ENCODE assay signal across 9 cellular contexts in the genomic region with DNA sequence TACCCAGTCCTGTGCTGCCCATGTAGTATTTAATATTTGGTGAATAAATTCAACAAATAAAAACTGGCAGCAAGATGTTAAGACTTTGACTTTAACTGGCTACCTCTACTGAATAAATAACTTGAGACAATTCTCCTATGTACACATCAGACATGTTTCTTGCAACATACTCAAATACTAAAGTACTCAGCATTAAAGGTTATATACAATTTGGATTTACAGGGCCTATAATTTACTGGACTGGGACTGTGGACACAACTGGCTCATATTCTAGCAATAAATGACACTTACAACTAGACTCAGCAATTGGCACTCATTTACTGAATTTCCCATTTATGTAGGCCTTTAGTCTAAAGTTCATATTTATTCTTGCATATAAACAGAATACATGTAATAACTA.
DNase-seq lines count a peak whose midpoint lies in the region; TF ChIP-seq lines count a peak whose summit lies in the region.
"Had no signal": no experiment of that assay in that cellular context is flagged by ENCODE, and none has a peak within 500 bp of the region (broad histone marks: within the 10 kb centered on the region; RNA-seq: fewer than 3 reads in every experiment).

No MANE protein-coding gene starts in this region.

- peaks cover 50% of the 10 kb centered on the region for H3K36me3 Mint-ChIP-seq in dendritic cell treated with granulocyte-macrophage colony-stimulating factor and Interleukin-4, amounts not matched to agents 40 ng/mL and 50 ng/mL, for 4 days (ENCODE audit: low read depth)
- H3K36me3 Mint-ChIP-seq in nephron progenitor cell (ENCODE audit: low read depth): peaks cover 34% of the 10 kb centered on the region

- DNase-seq in MM.1S (no peak), nephron progenitor cell (no peak), T-helper 9 cell (no peak), NCI-H1436 (lab: John Stamatoyannopoulos, UW) (no peak), NCI-H128 (lab: John Stamatoyannopoulos, UW; ENCODE audit: unreplicated experiment) (no peak), SHP77 treated with DMSO at 0.1 percent for 48 hours (lab: John Stamatoyannopoulos, UW) (no peak)
- DNase-seq: NCI-H1694 treated with DMSO at 0.1 percent for 48 hours had no signal

- H4K20me1 ChIP-seq in DOHH2 (ENCODE audit: control insufficient read depth, insufficient read depth, low read depth, low read length) (peaks cover 15% of the 10 kb centered on the region; the same call in 1 of the 2 replicates), MM.1S (ENCODE audit: insufficient read depth, low read length) (peaks cover 23% of the 10 kb centered on the region; the same call in 1 of the 2 replicates)

- H3K4me1 ChIP-seq in DOHH2 (ENCODE audit: control insufficient read depth, low read length): peaks cover 27% of the 10 kb centered on the region
- peaks cover 8% of the 10 kb centered on the region for H3K4me1 ChIP-seq in MM.1S (ENCODE audit: low read length)

- H3K9ac ChIP-seq in MM.1S (ENCODE audit: low read length): peak overlapping the region; percentile 12; the same call in 1 of the 2 replicates

- peaks cover 21% of the 10 kb centered on the region for H3K4me1 Mint-ChIP-seq in dendritic cell treated with granulocyte-macrophage colony-stimulating factor and Interleukin-4, amounts not matched to agents 40 ng/mL and 50 ng/mL, for 4 days (ENCODE audit: low read depth)
- peaks cover 42% of the 10 kb centered on the region for H3K4me1 Mint-ChIP-seq in nephron progenitor cell

- no peak overlapping the region for H2AFZ ChIP-seq in MM.1S (ENCODE audit: low read length)

- H3K36me3 ChIP-seq in DOHH2 (ENCODE audit: control insufficient read depth, low read length) (peaks cover 53% of the 10 kb centered on the region), MM.1S (replicated peaks; ENCODE audit: insufficient read depth, low read length) (peaks cover 13% of the 10 kb centered on the region)

- H3K9me3 ChIP-seq in DOHH2 (ENCODE audit: control insufficient read depth, insufficient read depth, low read length) (no peaks in the 10 kb centered on the region), MM.1S (replicated peaks; ENCODE audit: insufficient read depth, low read length) (no peaks in the 10 kb centered on the region)

- H3K4me2 ChIP-seq in DOHH2 (ENCODE audit: low read length): peak overlapping the region; percentile 87
- peak overlapping the region; percentile 70 for H3K4me2 ChIP-seq in MM.1S (ENCODE audit: low read depth, low read length)

- H3K27ac Mint-ChIP-seq in dendritic cell treated with granulocyte-macrophage colony-stimulating factor and Interleukin-4, amounts not matched to agents 40 ng/mL and 50 ng/mL, for 4 days: peak overlapping the region; percentile 18
- H3K27ac Mint-ChIP-seq in nephron progenitor cell: peak overlapping the region; percentile 24

- H3K9me3 Mint-ChIP-seq in dendritic cell treated with granulocyte-macrophage colony-stimulating factor and Interleukin-4, amounts not matched to agents 40 ng/mL and 50 ng/mL, for 4 days: no peaks in the 10 kb centered on the region
- H3K9me3 Mint-ChIP-seq in nephron progenitor cell: peaks cover 4% of the 10 kb centered on the region

- TF ChIP-seq CTCF in DOHH2 (IDR thresholded peaks at IDR 0.05; ENCODE audit: low read depth, low read length, poor library complexity, severe bottlenecking) (no peak), MM.1S (IDR thresholded peaks at IDR 0.05; ENCODE audit: low read length) (no peak), nephron progenitor cell (IDR thresholded peaks at IDR 0.05) (no peak)

- H3K4me3 ChIP-seq in DOHH2 (ENCODE audit: low read length): peak overlapping the region; percentile 83
- peak overlapping the region; percentile 47; the same call in 1 of the 2 replicates for H3K4me3 ChIP-seq in MM.1S (ENCODE audit: low read length)

- peaks cover 35% of the 10 kb centered on the region for H3K79me2 ChIP-seq in DOHH2 (ENCODE audit: control insufficient read depth, low read length)
- peaks cover 28% of the 10 kb centered on the region for H3K79me2 ChIP-seq in MM.1S (ENCODE audit: low read length)

- H3K27ac ChIP-seq in DOHH2 (ENCODE audit: low read depth, low read length) (peak overlapping the region; percentile 84), MM.1S (ENCODE audit: low read length) (no peak overlapping the region; the same call in 1 of the 2 replicates)

- peaks cover 66% of the 10 kb centered on the region for H3F3A ChIP-seq in DOHH2 (ENCODE audit: control insufficient read depth, insufficient read depth)
- peaks cover 59% of the 10 kb centered on the region for H3F3A ChIP-seq in MM.1S (ENCODE audit: insufficient read depth, low read length)

- H3K27me3 ChIP-seq in DOHH2 (ENCODE audit: control insufficient read depth, low read length): no peaks in the 10 kb centered on the region
- H3K27me3 ChIP-seq in MM.1S (replicated peaks; ENCODE audit: insufficient read depth, low read length): no peaks in the 10 kb centered on the region

- H3K27me3 Mint-ChIP-seq in dendritic cell treated with granulocyte-macrophage colony-stimulating factor and Interleukin-4, amounts not matched to agents 40 ng/mL and 50 ng/mL, for 4 days: no peaks in the 10 kb centered on the region
- peaks cover 3% of the 10 kb centered on the region for H3K27me3 Mint-ChIP-seq in nephron progenitor cell (ENCODE audit: low read depth, poor library complexity)

- peak overlapping the region; percentile 32 for H3K4me3 Mint-ChIP-seq in dendritic cell treated with granulocyte-macrophage colony-stimulating factor and Interleukin-4, amounts not matched to agents 40 ng/mL and 50 ng/mL, for 4 days
- H3K4me3 Mint-ChIP-seq in nephron progenitor cell: peak overlapping the region; percentile 94

- H3K9me2 ChIP-seq in DOHH2 (replicated peaks; ENCODE audit: control insufficient read depth, low read length): no peaks in the 10 kb centered on the region
- no peaks in the 10 kb centered on the region for H3K9me2 ChIP-seq in MM.1S (replicated peaks; ENCODE audit: insufficient read depth, low read length)

- intact Hi-C loops in dendritic cell treated with granulocyte-macrophage colony-stimulating factor and Interleukin-4, amounts not matched to agents 40 ng/mL and 50 ng/mL, for 4 days (cut with micrococcal nuclease): loop anchor here (5.0 to 10.0 kb wide), 2 partner anchors 40 to 1103 kb away; partner anchors contain the start of genes ACTRT3, EIF5A2 and TERC
